ENCODE assay signal across 8 cellular contexts in genomic region chr3:134294302-134294925, GRCh38. TPM values are rescaled to one million over a fixed set of nuclear protein-coding genes. Genes with fewer than 3 reads are reported as not detected.
DNase-seq lines count a peak whose midpoint lies in the region; ATAC-seq and TF ChIP-seq lines count a peak whose summit lies in the region.

No MANE protein-coding gene starts in this region.

- 68 to 73% methylated on average over 5 of the region's 5 CpGs for WGBS in lower leg skin, 2 donors

- H3K9ac ChIP-seq in BLaER1 treated with 17β-estradiol and CSF1 and Interleukin-3, amounts not matched to agents 10 nM and 100 nM = no peak overlapping the region

- no peak overlapping the region for H3K27ac ChIP-seq in BLaER1 treated with 17β-estradiol and CSF1 and Interleukin-3, amounts not matched to agents 10 nM and 100 nM

- peak; percentile 99 for ATAC-seq in GM21367 (IDR thresholded peaks at IDR 0.05; ENCODE audit: unreplicated experiment)

- 0 out of 22 replicates have a peak, but pooled peaks cover 0 to 3% (median 0%) of the 10 kb centered on the region in 11 experiments for H3K27me3 ChIP-seq in BLaER1 treated with 17β-estradiol and CSF1 and Interleukin-3, amounts not matched to agents 10 nM and 100 nM

- no peak for TF ChIP-seq POLR2A in lower leg skin (IDR thresholded peaks at IDR 0.05)

- intact Hi-C loops in lower leg skin (cut with DNase I; ENCODE audit: low total_unique reads) = no loop called here

- H3K9me3 ChIP-seq in BLaER1 treated with 17β-estradiol and CSF1 and Interleukin-3, amounts not matched to agents 10 nM and 100 nM (replicated peaks in 1 of 11) = peaks cover 5 to 14% (median 7%) of the 10 kb centered on the region in 11 experiments; a peak in 21 of 22 replicates

- H3K4me3 ChIP-seq in BLaER1 treated with 17β-estradiol and CSF1 and Interleukin-3, amounts not matched to agents 10 nM and 100 nM = no peak overlapping the region
- no peak overlapping the region for H3K4me3 ChIP-seq in lower leg skin (ENCODE audit: low read depth, poor library complexity, severe bottlenecking)

- peaks cover 8 to 39% (median 9%) of the 10 kb centered on the region in 10 experiments; a peak in 19 of 20 replicates for H3K4me1 ChIP-seq in BLaER1 treated with 17β-estradiol and CSF1 and Interleukin-3, amounts not matched to agents 10 nM and 100 nM

- DNase-seq in HT1080 (ENCODE audit: low read depth) (peak; percentile 86), DMS114 treated with DMSO at 0.1 percent for 48 hours (lab: John Stamatoyannopoulos, UW; ENCODE audit: unreplicated experiment) (no peak), lower leg skin (ENCODE audit: low spot score in 2 of 2) (no peak), islet precursor cell (no peak)
- DNase-seq in activated effector memory CD4-positive, alpha-beta T cell treated with anti-CD3 and anti-CD28 coated beads, Interleukin-2, amount 50 U/mL, for 16 hours = peak; percentile 76
- DNase-seq in stimulated activated naive CD4-positive, alpha-beta T cell treated with Interleukin-2 at 50 U/mL for 16 hours (lab: John Stamatoyannopoulos, UW) = peak; percentile 40

- TF ChIP-seq CTCF in lower leg skin (IDR thresholded peaks at IDR 0.05) = no peak

- no peaks in the 10 kb centered on the region for H3K36me3 ChIP-seq in BLaER1 treated with 17β-estradiol and CSF1 and Interleukin-3, amounts not matched to agents 10 nM and 100 nM

- H3K4me2 ChIP-seq in BLaER1 treated with 17β-estradiol and CSF1 and Interleukin-3, amounts not matched to agents 10 nM and 100 nM = peak overlapping the region; percentile 1 to 76 (median 41); a peak in 17 of 22 replicates

- H4K20me1 ChIP-seq in BLaER1 treated with 17β-estradiol and CSF1 and Interleukin-3, amounts not matched to agents 10 nM and 100 nM = no peaks in the 10 kb centered on the region

RNA-seq across cellular contexts. Expression of gene RYK, which starts 43.8 kb away (rescaled TPM):
- total RNA-seq in HT1080 (2014; rRNA removed; shearing (Covaris generic)) = 111 and 115 TPM in 2 replicates
- polyA plus RNA-seq in HT1080 (2015; cell fraction: cytosol; rRNA removed) = 102 and 119 TPM in 2 replicates
- 151 and 171 TPM in 2 replicates for polyA plus RNA-seq in HT1080 (2015; cell fraction: nucleus; rRNA removed)
- 10 to 100 TPM; 44.8 to 66.7 (median 56.6) TPM for total RNA-seq in lower leg skin

Comparison
In these comparisons a context has a peak if more than half of its experiments do, and no peak if none do; other contexts are left out.
1. DNase-seq: peak in HT1080 (single experiment), activated effector memory CD4-positive, alpha-beta T cell treated with anti-CD3 and anti-CD28 coated beads, Interleukin-2, amount 50 U/mL, for 16 hours (single experiment) and stimulated activated naive CD4-positive, alpha-beta T cell treated with Interleukin-2 at 50 U/mL for 16 hours (single experiment); none in DMS114 treated with DMSO at 0.1 percent for 48 hours (single experiment), lower leg skin (0 of 2) and islet precursor cell (single experiment).